ENCODE assay signal across 1 cellular context in genomic region chr11:65438257-65439151, GRCh38.
A peak's percentile ranks its signal among the peaks of the same experiment; 100 is the strongest.
TF ChIP-seq lines count a peak whose summit lies in the region.

No MANE protein-coding gene starts in this region.

TF ChIP-seq in SK-N-SH, 30 proteins besides CTCF, POLR2A, EP300 and RAD21:
- TF ChIP-seq TCF12 (IDR thresholded peaks at IDR 0.05) (peak; percentile 40; the same call in 1 of the 2 replicates), EZH2phosphoT487 (IDR thresholded peaks at IDR 0.05; ENCODE audit: borderline replicate concordance, low read depth) (no peak), ELF1 (IDR thresholded peaks at IDR 0.05) (no peak), SIN3A (IDR thresholded peaks at IDR 0.05; ENCODE audit: borderline replicate concordance, low read depth, low read length) (no peak), JUND (IDR thresholded peaks at IDR 0.05) (peak; percentile 2; the same call in 1 of the 2 replicates), RCOR1 (IDR thresholded peaks at IDR 0.05; ENCODE audit: low read length) (no peak), POLR2AphosphoS5 (IDR thresholded peaks at IDR 0.05; ENCODE audit: low read depth, low read length) (peak; percentile 67)
- TF ChIP-seq, protein P1, sequence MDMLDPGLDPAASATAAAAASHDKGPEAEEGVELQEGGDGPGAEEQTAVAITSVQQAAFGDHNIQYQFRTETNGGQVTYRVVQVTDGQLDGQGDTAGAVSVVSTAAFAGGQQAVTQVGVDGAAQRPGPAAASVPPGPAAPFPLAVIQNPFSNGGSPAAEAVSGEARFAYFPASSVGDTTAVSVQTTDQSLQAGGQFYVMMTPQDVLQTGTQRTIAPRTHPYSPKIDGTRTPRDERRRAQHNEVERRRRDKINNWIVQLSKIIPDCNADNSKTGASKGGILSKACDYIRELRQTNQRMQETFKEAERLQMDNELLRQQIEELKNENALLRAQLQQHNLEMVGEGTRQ (IDR thresholded peaks at IDR 0.05; ENCODE audit: borderline replicate concordance, low read depth, low read length) = no peak
